ENCODE assay signal across 1 cellular context in the genomic region with DNA sequence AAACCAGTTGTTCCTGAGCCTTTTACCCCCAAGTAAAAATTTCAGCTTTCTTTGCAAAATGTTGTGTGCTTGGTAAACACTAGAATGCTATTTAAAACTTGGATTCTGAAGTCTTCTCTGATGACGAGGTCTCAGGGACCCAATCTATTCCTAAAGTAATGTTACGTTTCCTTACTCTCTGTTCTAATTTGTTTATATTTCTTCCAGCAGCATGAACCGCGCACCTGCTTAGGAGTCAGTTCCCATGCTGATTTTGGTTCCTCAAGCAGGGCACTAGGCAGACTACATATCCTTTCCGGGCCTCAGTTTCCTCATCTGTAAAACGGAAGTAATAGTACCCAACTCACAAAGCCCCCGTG.
TF ChIP-seq lines count a peak whose summit lies in the region.

No MANE protein-coding gene starts in this region.

TF ChIP-seq in WTC11, 78 proteins besides CTCF, POLR2A, EP300 and RAD21 (continued from another document):
- TF ChIP-seq, protein P1, sequence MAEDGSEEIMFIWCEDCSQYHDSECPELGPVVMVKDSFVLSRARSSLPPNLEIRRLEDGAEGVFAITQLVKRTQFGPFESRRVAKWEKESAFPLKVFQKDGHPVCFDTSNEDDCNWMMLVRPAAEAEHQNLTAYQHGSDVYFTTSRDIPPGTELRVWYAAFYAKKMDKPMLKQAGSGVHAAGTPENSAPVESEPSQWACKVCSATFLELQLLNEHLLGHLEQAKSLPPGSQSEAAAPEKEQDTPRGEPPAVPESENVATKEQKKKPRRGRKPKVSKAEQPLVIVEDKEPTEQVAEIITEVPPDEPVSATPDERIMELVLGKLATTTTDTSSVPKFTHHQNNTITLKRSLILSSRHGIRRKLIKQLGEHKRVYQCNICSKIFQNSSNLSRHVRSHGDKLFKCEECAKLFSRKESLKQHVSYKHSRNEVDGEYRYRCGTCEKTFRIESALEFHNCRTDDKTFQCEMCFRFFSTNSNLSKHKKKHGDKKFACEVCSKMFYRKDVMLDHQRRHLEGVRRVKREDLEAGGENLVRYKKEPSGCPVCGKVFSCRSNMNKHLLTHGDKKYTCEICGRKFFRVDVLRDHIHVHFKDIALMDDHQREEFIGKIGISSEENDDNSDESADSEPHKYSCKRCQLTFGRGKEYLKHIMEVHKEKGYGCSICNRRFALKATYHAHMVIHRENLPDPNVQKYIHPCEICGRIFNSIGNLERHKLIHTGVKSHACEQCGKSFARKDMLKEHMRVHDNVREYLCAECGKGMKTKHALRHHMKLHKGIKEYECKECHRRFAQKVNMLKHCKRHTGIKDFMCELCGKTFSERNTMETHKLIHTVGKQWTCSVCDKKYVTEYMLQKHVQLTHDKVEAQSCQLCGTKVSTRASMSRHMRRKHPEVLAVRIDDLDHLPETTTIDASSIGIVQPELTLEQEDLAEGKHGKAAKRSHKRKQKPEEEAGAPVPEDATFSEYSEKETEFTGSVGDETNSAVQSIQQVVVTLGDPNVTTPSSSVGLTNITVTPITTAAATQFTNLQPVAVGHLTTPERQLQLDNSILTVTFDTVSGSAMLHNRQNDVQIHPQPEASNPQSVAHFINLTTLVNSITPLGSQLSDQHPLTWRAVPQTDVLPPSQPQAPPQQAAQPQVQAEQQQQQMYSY (CRISPR knock-in tag; IDR thresholded peaks at IDR 0.05): no peak
- no peak for TF ChIP-seq ZNF138 (CRISPR knock-in tag; conservative IDR thresholded peaks at IDR 0.05)
- TF ChIP-seq ESRRA (CRISPR knock-in tag; IDR thresholded peaks at IDR 0.05; ENCODE audit: borderline replicate concordance): no peak
- TF ChIP-seq, protein P2, sequence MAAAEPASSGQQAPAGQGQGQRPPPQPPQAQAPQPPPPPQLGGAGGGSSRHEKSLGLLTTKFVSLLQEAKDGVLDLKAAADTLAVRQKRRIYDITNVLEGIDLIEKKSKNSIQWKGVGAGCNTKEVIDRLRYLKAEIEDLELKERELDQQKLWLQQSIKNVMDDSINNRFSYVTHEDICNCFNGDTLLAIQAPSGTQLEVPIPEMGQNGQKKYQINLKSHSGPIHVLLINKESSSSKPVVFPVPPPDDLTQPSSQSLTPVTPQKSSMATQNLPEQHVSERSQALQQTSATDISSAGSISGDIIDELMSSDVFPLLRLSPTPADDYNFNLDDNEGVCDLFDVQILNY (CRISPR knock-in tag; IDR thresholded peaks at IDR 0.05): no peak
- no peak for TF ChIP-seq ETV6 (CRISPR knock-in tag; IDR thresholded peaks at IDR 0.05)
- TF ChIP-seq NFE2L1 (CRISPR knock-in tag; IDR thresholded peaks at IDR 0.05): no peak
TF ChIP-seq in WTC11: peak in this region for 0.
